14 cellular contexts compared by ENCODE assay signal in genomic region chr5:177364159-177364962, GRCh38. TPM values are rescaled to one million over a fixed set of nuclear protein-coding genes. Genes with fewer than 3 reads are reported as not detected.
DNase-seq lines count a peak whose midpoint lies in the region; ATAC-seq, FAIRE-seq and TF ChIP-seq lines count a peak whose summit lies in the region.
"Had no signal": no experiment of that assay in that cellular context is flagged by ENCODE, and none has a peak within 500 bp of the region (broad histone marks: within the 10 kb centered on the region; RNA-seq: fewer than 3 reads in every experiment).

No MANE protein-coding gene starts in this region.

- H3K27ac ChIP-seq in K562 (ENCODE audit: extremely low read depth, low read depth, low read length) (peak overlapping the region; percentile 22; the same call in 1 of the 3 replicates), small intestine (ENCODE audit: low read depth in 1 of 2, low read length in 1 of 2) (no peak overlapping the region)
- H3K27ac ChIP-seq: BLaER1 had no signal

- H3K36me3 Mint-ChIP-seq in CD14-positive monocyte = peaks cover 41 to 60% of the 10 kb centered on the region in 2 donors

- H3K9ac ChIP-seq in K562 (ENCODE audit: insufficient read depth in 1 of 2, low read depth in 2 of 2, low read length in 2 of 2) = peak overlapping the region in 1 of 2 experiments; percentile 49; a peak in 1 of 4 replicates
- H3K9ac ChIP-seq: BLaER1 had no signal

- H3K4me3 ChIP-seq in GM12875 (ENCODE audit: low read depth, low read length) (peak overlapping the region; percentile 7), K562 (no peak overlapping the region), BE2C (ENCODE audit: low read depth, low read length) (no peak overlapping the region), small intestine (ENCODE audit: low read depth in 1 of 2, low read length in 2 of 2) (no peak overlapping the region)
- H3K4me3 ChIP-seq: colonic mucosa had no signal

- BruUV-seq in K562 (replicated peaks; lab: Mats Ljungman, UMichigan) = no TSS peak

- H3K9me3 Mint-ChIP-seq in CD14-positive monocyte = peaks cover 0 to 2% (median 0%) of the 10 kb centered on the region in 7 donors

- peaks cover 19% of the 10 kb centered on the region for H3K79me2 ChIP-seq in K562 (ENCODE audit: control insufficient read depth, insufficient read depth, low read length)

- CTCF ChIA-PET in K562 (lab: Yijun Ruan, JAX; ENCODE audit: low intra/inter-chr PET ratio) = no interaction called here

- H4K20me1 ChIP-seq in K562 (replicated peaks; ENCODE audit: control insufficient read depth, insufficient read depth, low read length) = no peaks in the 10 kb centered on the region
- H4K20me1 ChIP-seq: BLaER1 had no signal

- intact Hi-C loops in CD14-positive monocyte (cut with micrococcal nuclease) = no loop called here
- intact Hi-C loops in K562 (cut with micrococcal nuclease) = loop anchor here (10.0 kb wide), 1 partner anchor 250 kb away; no protein-coding TSS in a partner anchor

- H3K4me3 Mint-ChIP-seq in CD14-positive monocyte = no peak overlapping the region

- peak overlapping the region; percentile 73 for H2AFZ ChIP-seq in K562 (ENCODE audit: low read depth, low read length)

- TF ChIP-seq POLR2A in K562 (conservative IDR thresholded peaks at IDR 0.05) = no peak

- ATAC-seq in HG02885 (IDR thresholded peaks at IDR 0.05; ENCODE audit: poor library complexity, unreplicated experiment) (peak; percentile 40), K562 (no peak), HG03520 (IDR thresholded peaks at IDR 0.05; ENCODE audit: unreplicated experiment) (no peak)

- H3K4me1 ChIP-seq in K562 (replicated peaks in 1 of 2; ENCODE audit: control insufficient read depth in 2 of 2, insufficient read depth in 2 of 2, low read length in 2 of 2) (peaks cover 59 to 77% of the 10 kb centered on the region in 2 experiments), BE2C (peaks cover 7% of the 10 kb centered on the region), small intestine (ENCODE audit: control insufficient read depth in 2 of 2, insufficient read depth in 1 of 2, low read depth in 1 of 2, low read length in 1 of 2) (peaks cover 3 to 4% of the 10 kb centered on the region in 2 donors)
- H3K4me1 ChIP-seq: colonic mucosa had no signal

- 37% methylated on average over 9 of the region's 11 CpGs for WGBS in K562 (ENCODE audit: insufficient coverage, low coverage, missing lambda C conversion rate)
- 42 to 64% (median 52%) methylated on average over 11 of the region's 11 CpGs for WGBS in small intestine, 3 donors

- no peak for TF ChIP-seq RAD21 in K562 (CRISPR knock-in tag; conservative IDR thresholded peaks at IDR 0.05 in 1 of 2, IDR thresholded peaks at IDR 0.05 in 1 of 2)

- peak; percentile 77 for FAIRE-seq in K562 (lab: Jason Lieb, UNC)
- FAIRE-seq in small intestine (lab: Jason Lieb, UNC) = no peak

- H3K27ac Mint-ChIP-seq in CD14-positive monocyte = peak overlapping the region in 2 of 7 donors; percentile 35 to 70

- H3K9me3 ChIP-seq in K562 (replicated peaks; ENCODE audit: control insufficient read depth, insufficient read depth, low read depth, low read length) = no peaks in the 10 kb centered on the region
- H3K9me3 ChIP-seq in BE2C = no peaks in the 10 kb centered on the region
- no peaks in the 10 kb centered on the region for H3K9me3 ChIP-seq in small intestine (ENCODE audit: control insufficient read depth, low read depth)
- H3K9me3 ChIP-seq: BLaER1, colonic mucosa, sigmoid colon had no signal

- peak; percentile 30 for DNase-seq in CD14-positive monocyte (ENCODE audit: low spot score)
- no peak for DNase-seq in K562 (ENCODE audit: extremely low read depth in 1 of 4, low spot score in 3 of 4)
- no peak for DNase-seq in DMS114 treated with DMSO at 0.1 percent for 48 hours (lab: John Stamatoyannopoulos, UW; ENCODE audit: unreplicated experiment)
- no peak for DNase-seq in BE2C
- DNase-seq in small intestine = no peak
- DNase-seq: colonic mucosa, NCI-H2171, sigmoid colon had no signal

- TF ChIP-seq EP300 in K562 (IDR thresholded peaks at IDR 0.05; ENCODE audit: low read length) = no peak

- H3K27me3 ChIP-seq in K562 (ENCODE audit: control insufficient read depth in 2 of 2, insufficient read depth in 2 of 2, low read length in 2 of 2) (no peaks in the 10 kb centered on the region), BE2C (no peaks in the 10 kb centered on the region), small intestine (ENCODE audit: control insufficient read depth in 2 of 2, insufficient read depth in 2 of 2, low read length in 2 of 2) (no peaks in the 10 kb centered on the region)
- H3K27me3 ChIP-seq: BLaER1, colonic mucosa, sigmoid colon had no signal

- in situ Hi-C loops in K562 (cut with MboI) = no loop called here

- TF ChIP-seq CTCF in CD14-positive monocyte (IDR thresholded peaks at IDR 0.05) (no peak), GM12875 (IDR thresholded peaks at IDR 0.05; ENCODE audit: borderline replicate concordance, insufficient read depth, low read depth, low read length) (no peak), K562 (IDR thresholded peaks at IDR 0.05 in 2 of 3, conservative IDR thresholded peaks at IDR 0.05 in 1 of 3; ENCODE audit: insufficient read depth in 2 of 3, low read depth in 1 of 3, low read length in 3 of 3) (no peak), BE2C (IDR thresholded peaks at IDR 0.05; ENCODE audit: low read depth, low read length) (no peak)

- H3K9me1 ChIP-seq in K562 (ENCODE audit: control insufficient read depth, insufficient read depth, low read length) = no peaks in the 10 kb centered on the region

- H3K4me1 Mint-ChIP-seq in CD14-positive monocyte = peaks cover 72% of the 10 kb centered on the region

- peaks cover 0 to 3% (median 2%) of the 10 kb centered on the region in 3 donors for H3K27me3 Mint-ChIP-seq in CD14-positive monocyte (ENCODE audit: low read depth in 3 of 3)

- peak overlapping the region; percentile 7; the same call in 1 of the 2 replicates for H3K4me2 ChIP-seq in K562 (ENCODE audit: insufficient read depth, low read length)

- peaks cover 13% of the 10 kb centered on the region; the same call in 2 of the 3 replicates for H3K36me3 ChIP-seq in K562 (ENCODE audit: control insufficient read depth, insufficient read depth, low read length)
- H3K36me3 ChIP-seq in BE2C = no peaks in the 10 kb centered on the region
- no peaks in the 10 kb centered on the region for H3K36me3 ChIP-seq in small intestine (ENCODE audit: control insufficient read depth in 2 of 2, insufficient read depth in 2 of 2, low read length in 2 of 2)
- H3K36me3 ChIP-seq: colonic mucosa, sigmoid colon had no signal

- POLR2A ChIA-PET in K562 (lab: Yijun Ruan, JAX) = interaction anchor here (1.5 to 3.0 kb wide), 2 partner anchors 9 to 13 kb away, joined by 4 to 13 read pairs; partner anchors contain the start of gene LMAN2

RNA-seq across cellular contexts. Expression of gene RGS14, which starts 6.6 kb away (rescaled TPM):
- 10 to 100 TPM; 35.4 to 43.5 TPM for polyA plus RNA-seq in CD14-positive monocyte
- total RNA-seq in K562 (2011; cell fraction: chromatin; rRNA removed; ENCODE audit: low replicate concordance) = 35.8 and 98.9 TPM in 2 replicates
- total RNA-seq in K562 (2011; cell fraction: nucleolus; rRNA removed) = 87.6 and 104 TPM in 2 replicates
- total RNA-seq in K562 (2011; cell fraction: nucleoplasm; rRNA removed) = 52.4 and 57.0 TPM in 2 replicates
- total RNA-seq in K562 (2014; rRNA removed) = 63.1 and 86.1 TPM in 2 replicates
- total RNA-seq in K562 (2014; rRNA removed; fragmentation: Illumina TruSeq; extraction: Trizol) = 6.3 and 10.5 TPM in 2 replicates
- 34.5 and 38.8 TPM in 2 replicates for total RNA-seq in K562 (2015; rRNA removed; fragmentation: Illumina TruSeq; extraction: Trizol)
- 50.3 and 55.4 TPM in 2 replicates for total RNA-seq in K562 (2021)
- polyA plus RNA-seq in K562 (2011; rRNA removed) = 21.2 and 40.8 TPM in 2 replicates
- polyA plus RNA-seq in K562 (2011; cell fraction: cytosol; rRNA removed) = 54.2 and 98.9 TPM in 2 replicates
- polyA plus RNA-seq in K562 (2011; cell fraction: nucleus; rRNA removed) = 174 and 232 TPM in 2 replicates
- polyA plus RNA-seq in K562 (2012) = 40.9 and 53.0 TPM in 2 replicates
- 42.0 and 46.3 TPM in 2 replicates for polyA plus RNA-seq in K562 (2014; fragmentation: Illumina TruSeq; extraction: Trizol)
- polyA plus RNA-seq in K562 (2014; fragmentation: Nextera tagmentation; extraction: Ambion mirVana) = 1 to 10 TPM in 1 of 2 experiments, under 1 TPM in 1; 0.28 to 1.3 TPM
- 75.9 and 101 TPM in 2 replicates for polyA plus RNA-seq in K562 (2014; rRNA removed)
- polyA minus RNA-seq in K562 (2011; rRNA and poly(A)+ RNA removed) = 11.5 and 13.6 TPM in 2 replicates
- polyA minus RNA-seq in K562 (2011; cell fraction: cytosol; rRNA and poly(A)+ RNA removed) = 20.3 and 24.8 TPM in 2 replicates
- polyA minus RNA-seq in K562 (2011; cell fraction: nucleus; rRNA and poly(A)+ RNA removed) = 49.7 and 64.5 TPM in 2 replicates
- polyA plus RNA-seq in BE2C (2012; ENCODE audit: insufficient read depth, insufficient read length, low read depth) = 11.1 TPM
- polyA plus RNA-seq in small intestine = 10 to 100 TPM; 12.8 to 22.7 (median 18.6) TPM

RNA-seq across cellular contexts. Expression of gene LMAN2, which starts 12.9 kb away (rescaled TPM):
- polyA plus RNA-seq in CD14-positive monocyte (100 to 1,000 TPM; 259 to 275 TPM), K562 (2011; rRNA removed) (119 and 150 TPM in 2 replicates), K562 (2014; fragmentation: Illumina TruSeq; extraction: Trizol) (241 and 254 TPM in 2 replicates), K562 (2014; fragmentation: Nextera tagmentation; extraction: Ambion mirVana) (1 to 10 TPM; 2.7 to 8.5 TPM), K562 (2014; rRNA removed) (196 and 235 TPM in 2 replicates), small intestine (100 to 1,000 TPM in 1 of 3 donors, 10 to 100 TPM in 2; 73.6 to 304 (median 91.9) TPM)
- total RNA-seq in K562 (2011; cell fraction: chromatin; rRNA removed; ENCODE audit: low replicate concordance) = 108 and 260 TPM in 2 replicates
- total RNA-seq in K562 (2011; cell fraction: nucleolus; rRNA removed) = 422 and 429 TPM in 2 replicates
- total RNA-seq in K562 (2011; cell fraction: nucleoplasm; rRNA removed) = 240 and 283 TPM in 2 replicates
- total RNA-seq in K562 (2014; rRNA removed) (200 and 216 TPM in 2 replicates), K562 (2014; rRNA removed; fragmentation: Illumina TruSeq; extraction: Trizol) (69.3 and 110 TPM in 2 replicates), K562 (2015; rRNA removed; fragmentation: Illumina TruSeq; extraction: Trizol) (179 and 196 TPM in 2 replicates), K562 (2021) (130 and 136 TPM in 2 replicates)
- polyA plus RNA-seq in K562 (2011; cell fraction: cytosol; rRNA removed) = 299 and 407 TPM in 2 replicates
- 207 and 224 TPM in 2 replicates for polyA plus RNA-seq in K562 (2011; cell fraction: nucleus; rRNA removed)
- 176 and 216 TPM in 2 replicates for polyA plus RNA-seq in K562 (2012)
- polyA minus RNA-seq in K562 (2011; rRNA and poly(A)+ RNA removed) = 113 and 151 TPM in 2 replicates
- polyA minus RNA-seq in K562 (2011; cell fraction: cytosol; rRNA and poly(A)+ RNA removed) = 150 and 163 TPM in 2 replicates
- polyA minus RNA-seq in K562 (2011; cell fraction: nucleus; rRNA and poly(A)+ RNA removed) = 76.1 and 108 TPM in 2 replicates
- 463 TPM for polyA plus RNA-seq in BE2C (2012; ENCODE audit: insufficient read depth, insufficient read length, low read depth)

RNA-seq across cellular contexts. Expression of gene SLC34A1, which starts 19.9 kb away (rescaled TPM):
- polyA plus RNA-seq in CD14-positive monocyte (not detected), K562 (2011; rRNA removed) (not detected in 2 replicates), K562 (2014; fragmentation: Illumina TruSeq; extraction: Trizol) (not detected in 2 replicates), K562 (2014; fragmentation: Nextera tagmentation; extraction: Ambion mirVana) (not detected), K562 (2014; rRNA removed) (not detected in 2 replicates), small intestine (under 1 TPM in 1 of 3 donors, not detected in 2; 0.01 TPM)
- 0.09 TPM in 1 of 2 replicates, not detected in the other for total RNA-seq in K562 (2011; cell fraction: chromatin; rRNA removed; ENCODE audit: low replicate concordance)
- not detected in 2 replicates for total RNA-seq in K562 (2011; cell fraction: nucleolus; rRNA removed)
- not detected in 2 replicates for total RNA-seq in K562 (2011; cell fraction: nucleoplasm; rRNA removed)
- total RNA-seq in K562 (2014; rRNA removed) (not detected in 2 replicates), K562 (2014; rRNA removed; fragmentation: Illumina TruSeq; extraction: Trizol) (not detected in 2 replicates), K562 (2015; rRNA removed; fragmentation: Illumina TruSeq; extraction: Trizol) (not detected in 2 replicates), K562 (2021) (not detected in 2 replicates)
- not detected in 2 replicates for polyA plus RNA-seq in K562 (2011; cell fraction: cytosol; rRNA removed)
- polyA plus RNA-seq in K562 (2011; cell fraction: nucleus; rRNA removed) = not detected in 2 replicates
- polyA plus RNA-seq in K562 (2012) = not detected in 2 replicates
- polyA minus RNA-seq in K562 (2011; rRNA and poly(A)+ RNA removed) = not detected in 2 replicates
- polyA minus RNA-seq in K562 (2011; cell fraction: cytosol; rRNA and poly(A)+ RNA removed) = not detected in 2 replicates
- not detected in 2 replicates for polyA minus RNA-seq in K562 (2011; cell fraction: nucleus; rRNA and poly(A)+ RNA removed)
- not detected for polyA plus RNA-seq in BE2C (2012; ENCODE audit: insufficient read depth, insufficient read length, low read depth)
- total RNA-seq: colonic mucosa, lung microvascular endothelial cell, sigmoid colon had no signal

RNA-seq across cellular contexts. Expression of gene PFN3, which starts 36.1 kb away (rescaled TPM):
- not detected for polyA plus RNA-seq in CD14-positive monocyte
- not detected in 2 replicates for total RNA-seq in K562 (2011; cell fraction: chromatin; rRNA removed; ENCODE audit: low replicate concordance)
- total RNA-seq in K562 (2011; cell fraction: nucleolus; rRNA removed) = not detected in 2 replicates
- total RNA-seq in K562 (2011; cell fraction: nucleoplasm; rRNA removed) = not detected in 2 replicates
- total RNA-seq in K562 (2014; rRNA removed) = not detected in 2 replicates
- not detected in 2 replicates for total RNA-seq in K562 (2014; rRNA removed; fragmentation: Illumina TruSeq; extraction: Trizol)
- not detected in 2 replicates for total RNA-seq in K562 (2015; rRNA removed; fragmentation: Illumina TruSeq; extraction: Trizol)
- not detected in 2 replicates for total RNA-seq in K562 (2021)
- not detected in 2 replicates for polyA plus RNA-seq in K562 (2011; rRNA removed)
- polyA plus RNA-seq in K562 (2011; cell fraction: cytosol; rRNA removed) = not detected in 2 replicates
- polyA plus RNA-seq in K562 (2011; cell fraction: nucleus; rRNA removed) = not detected in 2 replicates
- polyA plus RNA-seq in K562 (2012) = not detected in 2 replicates
- not detected in 2 replicates for polyA plus RNA-seq in K562 (2014; fragmentation: Illumina TruSeq; extraction: Trizol)
- not detected for polyA plus RNA-seq in K562 (2014; fragmentation: Nextera tagmentation; extraction: Ambion mirVana)
- not detected in 2 replicates for polyA plus RNA-seq in K562 (2014; rRNA removed)
- not detected in 2 replicates for polyA minus RNA-seq in K562 (2011; rRNA and poly(A)+ RNA removed)
- polyA minus RNA-seq in K562 (2011; cell fraction: cytosol; rRNA and poly(A)+ RNA removed) = not detected in 2 replicates
- polyA minus RNA-seq in K562 (2011; cell fraction: nucleus; rRNA and poly(A)+ RNA removed) = 0.67 TPM in 1 of 2 replicates, not detected in the other
- polyA plus RNA-seq in BE2C (2012; ENCODE audit: insufficient read depth, insufficient read length, low read depth) = not detected
- not detected for polyA plus RNA-seq in small intestine
- total RNA-seq: colonic mucosa, lung microvascular endothelial cell, sigmoid colon, SK-MEL-5 had no signal
- polyA plus RNA-seq: sigmoid colon had no signal

RNA-seq across cellular contexts. Expression of gene F12, which starts 45.0 kb away (rescaled TPM):
- 1 to 10 TPM; 1.4 to 1.5 TPM for polyA plus RNA-seq in CD14-positive monocyte
- 2.4 and 7.8 TPM in 2 replicates for total RNA-seq in K562 (2011; cell fraction: chromatin; rRNA removed; ENCODE audit: low replicate concordance)
- 12.2 and 13.2 TPM in 2 replicates for total RNA-seq in K562 (2011; cell fraction: nucleolus; rRNA removed)
- total RNA-seq in K562 (2011; cell fraction: nucleoplasm; rRNA removed) = 5.8 and 6.0 TPM in 2 replicates
- total RNA-seq in K562 (2014; rRNA removed) = 13.8 and 23.9 TPM in 2 replicates
- 0.80 and 1.1 TPM in 2 replicates for total RNA-seq in K562 (2014; rRNA removed; fragmentation: Illumina TruSeq; extraction: Trizol)
- total RNA-seq in K562 (2015; rRNA removed; fragmentation: Illumina TruSeq; extraction: Trizol) = 3.6 and 4.7 TPM in 2 replicates
- 18.3 and 22.6 TPM in 2 replicates for total RNA-seq in K562 (2021)
- 6.1 and 9.7 TPM in 2 replicates for polyA plus RNA-seq in K562 (2011; rRNA removed)
- polyA plus RNA-seq in K562 (2011; cell fraction: cytosol; rRNA removed) = 11.4 and 33.1 TPM in 2 replicates
- 19.4 and 31.1 TPM in 2 replicates for polyA plus RNA-seq in K562 (2011; cell fraction: nucleus; rRNA removed)
- 15.5 and 16.0 TPM in 2 replicates for polyA plus RNA-seq in K562 (2012)
- 0.59 and 2.7 TPM in 2 replicates for polyA plus RNA-seq in K562 (2014; fragmentation: Illumina TruSeq; extraction: Trizol)
- 1 to 10 TPM in 1 of 2 experiments, under 1 TPM in 1; 0.91 to 1.3 TPM for polyA plus RNA-seq in K562 (2014; fragmentation: Nextera tagmentation; extraction: Ambion mirVana)
- polyA plus RNA-seq in K562 (2014; rRNA removed) = 14.3 and 14.9 TPM in 2 replicates
- 0.63 and 1.6 TPM in 2 replicates for polyA minus RNA-seq in K562 (2011; rRNA and poly(A)+ RNA removed)
- polyA minus RNA-seq in K562 (2011; cell fraction: cytosol; rRNA and poly(A)+ RNA removed) = 8.3 and 17.7 TPM in 2 replicates
- polyA minus RNA-seq in K562 (2011; cell fraction: nucleus; rRNA and poly(A)+ RNA removed) = 3.9 and 6.0 TPM in 2 replicates
- 68.2 TPM for polyA plus RNA-seq in BE2C (2012; ENCODE audit: insufficient read depth, insufficient read length, low read depth)
- polyA plus RNA-seq in small intestine = 10 to 100 TPM; 17.0 to 22.4 (median 20.3) TPM
